In the genomic region with DNA sequence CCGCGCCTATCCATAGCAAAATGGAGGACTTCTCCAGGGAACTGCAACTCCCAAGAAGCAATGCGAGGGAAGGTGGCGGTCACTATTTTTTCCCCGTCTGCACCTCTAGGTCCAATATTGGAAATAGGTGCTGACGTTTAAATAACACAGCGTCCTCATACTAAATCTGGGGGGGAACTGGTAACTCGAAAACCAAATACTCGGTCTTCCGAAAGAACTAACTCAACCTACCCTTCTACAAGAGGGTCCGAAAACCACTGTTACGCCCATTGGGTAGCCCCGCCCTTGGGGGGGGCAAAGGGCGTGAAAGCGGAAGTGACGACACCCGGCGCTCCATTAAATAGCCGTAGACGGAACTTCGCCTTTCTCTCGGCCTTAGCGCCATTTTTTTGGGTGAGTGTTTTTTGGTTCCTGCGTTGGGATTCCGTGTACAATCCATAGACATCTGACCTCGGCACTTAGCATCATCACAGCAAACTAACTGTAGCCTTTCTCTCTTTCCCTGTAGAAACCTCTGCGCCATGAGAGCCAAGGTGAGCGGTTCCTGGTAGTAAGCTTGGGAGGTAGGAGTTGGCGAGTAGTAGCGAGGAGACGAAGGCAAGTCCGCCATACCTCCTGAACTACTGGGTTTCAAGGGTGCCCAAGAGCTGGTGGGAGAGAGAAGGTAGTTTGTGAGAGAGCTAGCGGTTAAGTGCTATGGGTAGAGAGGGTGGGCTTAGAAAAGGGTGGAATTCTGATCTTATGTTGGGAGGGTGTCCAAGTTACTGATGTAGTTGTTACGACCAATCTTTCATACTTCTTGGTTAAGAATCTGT, we compare ENCODE assay signal across 8 cellular contexts. TPM values are rescaled to one million over a fixed set of nuclear protein-coding genes. Genes with fewer than 3 reads are reported as not detected.
A peak's percentile ranks its signal among the peaks of the same experiment; 100 is the strongest.
DNase-seq lines count a peak whose midpoint lies in the region; ATAC-seq and TF ChIP-seq lines count a peak whose summit lies in the region.

TSS of gene RPL41 (plus strand) at position 367 of the 815 bp plus-strand sequence.

- no peaks in the 10 kb centered on the region for H3K27me3 Mint-ChIP-seq in activated CD4-positive, alpha-beta T cell treated with anti-CD3 and anti-CD28 coated beads, Interleukin-2, amount 10 ng/mL, durations not matched to agents 7 days and 5 days
- H3K27me3 Mint-ChIP-seq in dendritic cell treated with granulocyte-macrophage colony-stimulating factor and Interleukin-4, amounts not matched to agents 40 ng/mL and 50 ng/mL, for 4 days: no peaks in the 10 kb centered on the region

- peak; percentile 89 for DNase-seq in AG20443 (ENCODE audit: low spot score)
- peak; percentile 94 for DNase-seq in NCI-H748 (lab: John Stamatoyannopoulos, UW; ENCODE audit: unreplicated experiment)
- peak; percentile 95 for DNase-seq in activated CD4-positive, alpha-beta T cell treated with anti-CD3 and anti-CD28 coated beads, Interleukin-2, amount 10 ng/mL, durations not matched to agents 7 days and 5 days
- DNase-seq in left lobe of liver (ENCODE audit: low spot score): peak; percentile 95
- peak; percentile 88 for DNase-seq in stimulated activated CD4-positive, alpha-beta T cell treated with anti-CD3 and anti-CD28 coated beads, Interleukin-2, amount 100 ng/mL, for 4 hours (ENCODE audit: low read depth)

- H3K36me3 Mint-ChIP-seq in activated CD4-positive, alpha-beta T cell treated with anti-CD3 and anti-CD28 coated beads, Interleukin-2, amount 10 ng/mL, durations not matched to agents 7 days and 5 days (ENCODE audit: low read depth): peaks cover 52% of the 10 kb centered on the region
- peaks cover 85% of the 10 kb centered on the region for H3K36me3 Mint-ChIP-seq in dendritic cell treated with granulocyte-macrophage colony-stimulating factor and Interleukin-4, amounts not matched to agents 40 ng/mL and 50 ng/mL, for 4 days (ENCODE audit: low read depth)

- H3K9me3 Mint-ChIP-seq in activated CD4-positive, alpha-beta T cell treated with anti-CD3 and anti-CD28 coated beads, Interleukin-2, amount 10 ng/mL, durations not matched to agents 7 days and 5 days: no peaks in the 10 kb centered on the region
- H3K9me3 Mint-ChIP-seq in dendritic cell treated with granulocyte-macrophage colony-stimulating factor and Interleukin-4, amounts not matched to agents 40 ng/mL and 50 ng/mL, for 4 days: no peaks in the 10 kb centered on the region

- POLR2A ChIA-PET in activated CD4-positive, alpha-beta T cell treated with anti-CD3 and anti-CD28 coated beads, Interleukin-2, amount 10 ng/mL, durations not matched to agents 7 days and 5 days (lab: Charles Lee): interaction anchor here (1.9 kb wide), 1 partner anchor 13 kb away, joined by 10 read pairs; the partner anchor contains the start of gene PA2G4

- TF ChIP-seq POLR2A in GM19193 (IDR thresholded peaks at IDR 0.05; ENCODE audit: extremely low read depth, insufficient read depth, insufficient read length): peak; percentile 100

- H3K4me3 Mint-ChIP-seq in activated CD4-positive, alpha-beta T cell treated with anti-CD3 and anti-CD28 coated beads, Interleukin-2, amount 10 ng/mL, durations not matched to agents 7 days and 5 days: peak within 1 kb of the TSS; percentile 95
- H3K4me3 Mint-ChIP-seq in dendritic cell treated with granulocyte-macrophage colony-stimulating factor and Interleukin-4, amounts not matched to agents 40 ng/mL and 50 ng/mL, for 4 days: peak within 1 kb of the TSS; percentile 94

- peaks cover 41% of the 10 kb centered on the region for H3K4me1 Mint-ChIP-seq in activated CD4-positive, alpha-beta T cell treated with anti-CD3 and anti-CD28 coated beads, Interleukin-2, amount 10 ng/mL, durations not matched to agents 7 days and 5 days
- peaks cover 37% of the 10 kb centered on the region for H3K4me1 Mint-ChIP-seq in dendritic cell treated with granulocyte-macrophage colony-stimulating factor and Interleukin-4, amounts not matched to agents 40 ng/mL and 50 ng/mL, for 4 days (ENCODE audit: low read depth)

- ATAC-seq in HG03520 (IDR thresholded peaks at IDR 0.05; ENCODE audit: unreplicated experiment): peak; percentile 34
- ATAC-seq in left lobe of liver: peak; percentile 58

- peak within 1 kb of the TSS; percentile 97 for H3K27ac Mint-ChIP-seq in activated CD4-positive, alpha-beta T cell treated with anti-CD3 and anti-CD28 coated beads, Interleukin-2, amount 10 ng/mL, durations not matched to agents 7 days and 5 days
- H3K27ac Mint-ChIP-seq in dendritic cell treated with granulocyte-macrophage colony-stimulating factor and Interleukin-4, amounts not matched to agents 40 ng/mL and 50 ng/mL, for 4 days: peak within 1 kb of the TSS; percentile 99

- CTCF ChIA-PET in activated CD4-positive, alpha-beta T cell treated with anti-CD3 and anti-CD28 coated beads, Interleukin-2, amount 10 ng/mL, durations not matched to agents 7 days and 5 days (lab: Charles Lee): interaction anchor here (0.6 to 7.8 kb wide), 5 partner anchors 12 to 72 kb away, joined by 3 to 90 read pairs (median 41); partner anchors contain the start of genes ESYT1, PA2G4 and SMARCC2

- intact Hi-C loops in dendritic cell treated with granulocyte-macrophage colony-stimulating factor and Interleukin-4, amounts not matched to agents 40 ng/mL and 50 ng/mL, for 4 days (cut with micrococcal nuclease): loop anchor here (1.0 to 5.0 kb wide), 3 partner anchors 12 to 379 kb away; partner anchors contain the start of genes PA2G4 and RPS26

RNA-seq across cellular contexts. Expression of gene RPL41, which starts in this region (rescaled TPM):
- total RNA-seq in activated CD4-positive, alpha-beta T cell treated with anti-CD3 and anti-CD28 coated beads, Interleukin-2, amount 10 ng/mL, durations not matched to agents 7 days and 5 days: 1,000 to 10,000 TPM; 3,940 to 4,815 TPM
- 1,359 TPM for total RNA-seq in left lobe of liver

Comparison
In these comparisons a context has a peak if more than half of its experiments do, and no peak if none do; other contexts are left out.
1. Peak in every context shown above with its lines: DNase-seq and ATAC-seq.